In the genomic region with DNA sequence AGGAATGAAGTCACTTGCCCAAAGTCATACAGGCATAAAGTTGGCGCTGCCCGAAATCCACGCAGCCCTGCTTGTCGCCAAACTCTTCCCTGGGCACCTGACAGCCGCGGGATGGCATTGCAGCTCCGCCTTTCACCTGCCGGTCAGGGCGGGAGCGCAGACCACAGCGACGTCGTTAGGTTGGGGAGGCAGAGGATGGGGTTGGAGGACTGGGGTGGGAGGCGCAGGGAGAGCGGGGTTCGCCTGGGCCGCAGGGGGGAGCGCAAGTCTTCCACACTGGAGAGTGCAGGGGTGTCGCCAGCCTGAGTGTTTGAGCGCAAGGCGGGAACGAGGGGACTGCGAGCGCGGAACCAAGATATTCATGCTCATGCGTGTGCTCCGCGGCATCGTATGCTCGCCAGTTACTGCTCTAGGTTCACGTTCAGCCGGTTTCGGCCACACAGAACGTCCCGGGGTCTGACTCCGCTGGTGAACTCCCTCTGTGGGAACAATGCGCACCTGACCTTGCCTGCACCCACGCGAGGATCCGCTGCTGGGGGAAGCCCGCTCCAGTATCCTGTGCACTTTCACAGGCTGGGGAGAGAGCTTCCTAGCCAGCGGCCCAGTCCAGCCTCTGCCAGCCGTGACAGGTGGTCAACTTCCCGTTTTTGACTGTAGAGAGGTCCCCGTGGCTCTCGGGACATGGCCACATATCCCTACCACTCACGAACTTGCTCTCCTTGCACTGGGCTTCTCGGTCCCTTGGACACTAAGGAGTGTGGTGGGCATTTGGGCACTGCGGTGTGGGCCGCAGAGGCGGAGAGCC, we compare ENCODE assay signal across 8 cellular contexts. TPM values are rescaled to one million over a fixed set of nuclear protein-coding genes. Genes with fewer than 3 reads are reported as not detected.
DNase-seq lines count a peak whose midpoint lies in the region; ATAC-seq and TF ChIP-seq lines count a peak whose summit lies in the region.

No MANE protein-coding gene starts in this region.

- peak overlapping the region; percentile 9 for H3K4me3 ChIP-seq in ovary

- TF ChIP-seq CTCF in foreskin keratinocyte (conservative IDR thresholded peaks at IDR 0.05) (peak; percentile 22), ovary (IDR thresholded peaks at IDR 0.05) (no peak)

- no peak overlapping the region for H3K27ac ChIP-seq in foreskin keratinocyte
- no peak overlapping the region for H3K27ac ChIP-seq in ovary

- H3K9me3 ChIP-seq in ovary = no peaks in the 10 kb centered on the region

- ATAC-seq in GM21619 (IDR thresholded peaks at IDR 0.05; ENCODE audit: unreplicated experiment) (peak; percentile 7), foreskin keratinocyte (peak; percentile 6)

- H3K4me1 ChIP-seq in foreskin keratinocyte (no peaks in the 10 kb centered on the region), ovary (ENCODE audit: insufficient read depth) (peaks cover 6% of the 10 kb centered on the region)

- DNase-seq in Ammon's horn (ENCODE audit: low spot score) (peak; percentile 78), UCSD-AML1 (lab: John Stamatoyannopoulos, UW; ENCODE audit: unreplicated experiment) (peak; percentile 41), foreskin keratinocyte (no peak), ovary (peak in 4 of 5 donors; percentile 14 to 53 (median 46)), NCI-H1092 treated with DMSO at 0.1 percent for 48 hours (lab: John Stamatoyannopoulos, UW) (no peak), NCI-H128 (lab: John Stamatoyannopoulos, UW; ENCODE audit: unreplicated experiment) (no peak), RKO (ENCODE audit: low spot score) (no peak)

- intact Hi-C loops in ovary (cut with DNase I) = loop anchor here (5.0 to 10.0 kb wide), 4 partner anchors 215 to 598 kb away; partner anchors contain the start of genes CHRND (in 2 of the 4) and PRSS56 (in 2 of the 4)

- no peak for TF ChIP-seq EP300 in ovary (IDR thresholded peaks at IDR 0.05)

- no peaks in the 10 kb centered on the region for H3K36me3 ChIP-seq in ovary

- H3K27me3 ChIP-seq in foreskin keratinocyte = peaks cover 98% of the 10 kb centered on the region
- no peaks in the 10 kb centered on the region for H3K27me3 ChIP-seq in ovary

- no peak for TF ChIP-seq POLR2A in ovary (IDR thresholded peaks at IDR 0.05)

- 7 to 10% (median 9%) methylated on average over 48 to 51 of the region's 51 CpGs for WGBS in ovary, 3 donors

RNA-seq across cellular contexts. Expression of gene NPPC, which starts 0.8 kb away (rescaled TPM):
- total RNA-seq in foreskin keratinocyte = not detected in 2 replicates
- polyA plus RNA-seq in foreskin keratinocyte = not detected in 2 replicates
- 1 to 10 TPM in 2 of 7 donors, under 1 TPM in 2, not detected in 3; 0.30 to 4.3 (median 2.4) TPM for total RNA-seq in ovary
- under 1 TPM; 0.18 to 0.23 TPM for polyA plus RNA-seq in ovary

RNA-seq across cellular contexts. Expression of gene DIS3L2, which starts 34.5 kb away (rescaled TPM):
- total RNA-seq in foreskin keratinocyte (19.6 and 21.0 TPM in 2 replicates), ovary (10 to 100 TPM; 26.2 to 52.0 (median 35.3) TPM)
- polyA plus RNA-seq in foreskin keratinocyte (13.2 and 13.4 TPM in 2 replicates), ovary (10 to 100 TPM; 18.2 to 21.6 TPM)

Comparison
In these comparisons a context has a peak if more than half of its experiments do, and no peak if none do; other contexts are left out.
1. DNase-seq: peak in Ammon's horn (single experiment), UCSD-AML1 (single experiment) and ovary (4 of 5); none in foreskin keratinocyte (0 of 2), NCI-H1092 treated with DMSO at 0.1 percent for 48 hours (single experiment), NCI-H128 (single experiment) and RKO (single experiment).